ENCODE assay signal across 8 cellular contexts in genomic region chr22:31970490-31971444, GRCh38. TPM values are rescaled to one million over a fixed set of nuclear protein-coding genes. Genes with fewer than 3 reads are reported as not detected.
DNase-seq lines count a peak whose midpoint lies in the region; FAIRE-seq and TF ChIP-seq lines count a peak whose summit lies in the region.

No MANE protein-coding gene starts in this region.

- no peaks in the 10 kb centered on the region for H3K9me3 Mint-ChIP-seq in activated T-helper 2 cell treated with anti-CD3 and anti-CD28 coated beads, Interferon-gamma antibody, Interleukin-2, Interleukin-4, amounts not matched to agents 10 μg/mL and 5 μg/mL and 100 μg/mL, durations not matched to agents 14 hours and 24 hours and 36 hours
- no peaks in the 10 kb centered on the region for H3K9me3 Mint-ChIP-seq in nephron

- peak overlapping the region; percentile 67 for H3K4me3 Mint-ChIP-seq in activated T-helper 2 cell treated with anti-CD3 and anti-CD28 coated beads, Interferon-gamma antibody, Interleukin-2, Interleukin-4, amounts not matched to agents 10 μg/mL and 5 μg/mL and 100 μg/mL, durations not matched to agents 14 hours and 24 hours and 36 hours (ENCODE audit: low read depth)
- peak overlapping the region; percentile 80 to 82 (median 80) for H3K4me3 Mint-ChIP-seq in nephron

- TF ChIP-seq CTCF in fibroblast of pulmonary artery (IDR thresholded peaks at IDR 0.05; ENCODE audit: low read length, missing control alignments) = peak; percentile 82
- TF ChIP-seq CTCF in nephron (IDR thresholded peaks at IDR 0.05; ENCODE audit: unreplicated experiment in 3 of 3) = peak; percentile 81 to 89 (median 88)

- peaks cover 2% of the 10 kb centered on the region for H3K27me3 Mint-ChIP-seq in activated T-helper 2 cell treated with anti-CD3 and anti-CD28 coated beads, Interferon-gamma antibody, Interleukin-2, Interleukin-4, amounts not matched to agents 10 μg/mL and 5 μg/mL and 100 μg/mL, durations not matched to agents 14 hours and 24 hours and 36 hours (ENCODE audit: low read depth)
- peaks cover 10% of the 10 kb centered on the region for H3K27me3 Mint-ChIP-seq in nephron (ENCODE audit: low read depth)

- no peaks in the 10 kb centered on the region for H3K36me3 Mint-ChIP-seq in activated T-helper 2 cell treated with anti-CD3 and anti-CD28 coated beads, Interferon-gamma antibody, Interleukin-2, Interleukin-4, amounts not matched to agents 10 μg/mL and 5 μg/mL and 100 μg/mL, durations not matched to agents 14 hours and 24 hours and 36 hours (ENCODE audit: low read depth)
- H3K36me3 Mint-ChIP-seq in nephron (ENCODE audit: low read depth) = no peaks in the 10 kb centered on the region

- FAIRE-seq in GM19239 (lab: Jason Lieb, UNC) = no peak

- no peak overlapping the region for H3K27ac Mint-ChIP-seq in activated T-helper 2 cell treated with anti-CD3 and anti-CD28 coated beads, Interferon-gamma antibody, Interleukin-2, Interleukin-4, amounts not matched to agents 10 μg/mL and 5 μg/mL and 100 μg/mL, durations not matched to agents 14 hours and 24 hours and 36 hours
- H3K27ac Mint-ChIP-seq in nephron = no peak overlapping the region

- peak overlapping the region; percentile 55 for H3K4me3 ChIP-seq in fibroblast of pulmonary artery (replicated peaks; ENCODE audit: low read depth, low read length)

- TF ChIP-seq EP300 in Ishikawa (IDR thresholded peaks at IDR 0.05; ENCODE audit: borderline replicate concordance) = no peak

- DNase-seq in Ammon's horn (ENCODE audit: low spot score) (peak; percentile 88), GM19239 (ENCODE audit: insufficient read length, low spot score) (peak; percentile 85), RKO (ENCODE audit: low spot score) (peak; percentile 61), fibroblast of pulmonary artery (ENCODE audit: low read depth) (peak; percentile 74)
- peak; percentile 85 for DNase-seq in activated T-helper 2 cell treated with anti-CD3 and anti-CD28 coated beads, Interferon-gamma antibody, Interleukin-2, Interleukin-4, amounts not matched to agents 10 μg/mL and 5 μg/mL and 100 μg/mL, durations not matched to agents 14 hours and 24 hours and 36 hours (ENCODE audit: low spot score)
- DNase-seq in stimulated activated naive CD4-positive, alpha-beta T cell treated with Interleukin-2 at 50 U/mL for 16 hours (lab: John Stamatoyannopoulos, UW) = peak; percentile 73

- intact Hi-C loops in activated T-helper 2 cell treated with anti-CD3 and anti-CD28 coated beads, Interferon-gamma antibody, Interleukin-2, Interleukin-4, amounts not matched to agents 10 μg/mL and 5 μg/mL and 100 μg/mL, durations not matched to agents 14 hours and 24 hours and 36 hours (cut with micrococcal nuclease) = loop anchor here (1.0 kb wide), 2 partner anchors 26 to 305 kb away; partner anchors contain the start of gene YWHAH

- TF ChIP-seq RAD21 in Ishikawa (IDR thresholded peaks at IDR 0.05; ENCODE audit: low read depth) = peak; percentile 81

- H3K4me1 Mint-ChIP-seq in activated T-helper 2 cell treated with anti-CD3 and anti-CD28 coated beads, Interferon-gamma antibody, Interleukin-2, Interleukin-4, amounts not matched to agents 10 μg/mL and 5 μg/mL and 100 μg/mL, durations not matched to agents 14 hours and 24 hours and 36 hours (ENCODE audit: low read depth) = peaks cover 12% of the 10 kb centered on the region
- H3K4me1 Mint-ChIP-seq in nephron = peaks cover 5% of the 10 kb centered on the region

TF ChIP-seq in Ishikawa, 13 proteins besides CTCF, POLR2A, EP300 and RAD21:
- TF ChIP-seq TEAD4 (IDR thresholded peaks at IDR 0.05) (no peak), TCF12 (IDR thresholded peaks at IDR 0.05; ENCODE audit: low read depth) (no peak), YY1 (IDR thresholded peaks at IDR 0.05; ENCODE audit: low read depth) (no peak), ZBTB7A (IDR thresholded peaks at IDR 0.05; ENCODE audit: low read depth) (peak; percentile 48; the same call in 1 of the 2 replicates)
TF ChIP-seq in Ishikawa: peak in this region for 1.

RNA-seq across cellular contexts. Expression of gene YWHAH, which starts 26.4 kb away (rescaled TPM):
- total RNA-seq in activated T-helper 2 cell treated with anti-CD3 and anti-CD28 coated beads, Interferon-gamma antibody, Interleukin-2, Interleukin-4, amounts not matched to agents 10 μg/mL and 5 μg/mL and 100 μg/mL, durations not matched to agents 14 hours and 24 hours and 36 hours = 150 TPM in 2 replicates

Comparison
In these comparisons a context has a peak if more than half of its experiments do, and no peak if none do; other contexts are left out.
1. Peak in every context shown above with its lines: DNase-seq and H3K4me3 ChIP-seq.